In genomic region chr5:54257366-54258118, GRCh38 we compare ENCODE assay signal across 22 cellular contexts. TPM values are rescaled to one million over a fixed set of nuclear protein-coding genes. Genes with fewer than 3 reads are reported as not detected.
DNase-seq lines count a peak whose midpoint lies in the region; ATAC-seq, FAIRE-seq and TF ChIP-seq lines count a peak whose summit lies in the region.
"Had no signal": no experiment of that assay in that cellular context is flagged by ENCODE, and none has a peak within 500 bp of the region (broad histone marks: within the 10 kb centered on the region; RNA-seq: fewer than 3 reads in every experiment).

No MANE protein-coding gene starts in this region.

- H4K20me1 ChIP-seq in K562 (replicated peaks; ENCODE audit: control insufficient read depth, insufficient read depth, low read length), result peaks cover 4% of the 10 kb centered on the region

- DNase-seq in NCI-H1105 treated with DMSO at 0.1 percent for 48 hours (lab: John Stamatoyannopoulos, UW), result peak; percentile 18
- DNase-seq in NCI-H1105 (lab: John Stamatoyannopoulos, UW), result no peak
- DNase-seq in NCI-H2029 (lab: John Stamatoyannopoulos, UW), result peak; percentile 96
- DNase-seq in K562 (ENCODE audit: extremely low read depth in 1 of 4, low spot score in 3 of 4), result no peak
- DNase-seq in renal cortical epithelial cell (ENCODE audit: low read depth), result peak; percentile 85
- no peak for DNase-seq in GF-D8 (lab: John Stamatoyannopoulos, UW)
- DNase-seq: activated CD4-positive, alpha-beta T cell treated with anti-CD3 and anti-CD28 coated beads, Interleukin-2, amount 10 ng/mL, durations not matched to agents 7 days and 5 days; activated naive CD4-positive, alpha-beta T cell treated with anti-CD3 and anti-CD28 coated beads, Interleukin-2, amount 50 U/mL, for 16 hours; effector CD8-positive, alpha-beta T cell; GOT3; Kasumi-1; lower lobe of right lung; NCI-H1436 treated with DMSO at 0.1 percent for 48 hours; posterior cingulate gyrus; RPMI8226; small intestine; SW 1271 had no signal

- H3K9me1 ChIP-seq in K562 (ENCODE audit: control insufficient read depth, insufficient read depth, low read length), result no peaks in the 10 kb centered on the region

- ATAC-seq in K562, result peak; percentile 12; the same call in 2 of the 3 replicates
- no peak for ATAC-seq in GM18520 (IDR thresholded peaks at IDR 0.05; ENCODE audit: unreplicated experiment)
- ATAC-seq in GM21390 (IDR thresholded peaks at IDR 0.05; ENCODE audit: unreplicated experiment), result no peak
- ATAC-seq: GM12878, lower lobe of right lung had no signal

- no peak for FAIRE-seq in K562 (lab: Jason Lieb, UNC)
- FAIRE-seq: GM12878, small intestine had no signal

- peaks cover 100% of the 10 kb centered on the region for H3K79me2 ChIP-seq in K562 (ENCODE audit: control insufficient read depth, insufficient read depth, low read length)

- no peak for TF ChIP-seq POLR2A in K562 (conservative IDR thresholded peaks at IDR 0.05)

- POLR2A ChIA-PET in K562 (lab: Yijun Ruan, JAX), result interaction anchor here (0.7 kb wide), 1 partner anchor 53 kb away, joined by 3 read pairs; the partner anchor contains the start of gene ARL15

- CTCF ChIA-PET in K562 (lab: Yijun Ruan, JAX; ENCODE audit: low intra/inter-chr PET ratio), result no interaction called here

- H3K9ac ChIP-seq in K562 (ENCODE audit: insufficient read depth in 1 of 2, low read depth in 2 of 2, low read length in 2 of 2), result no peak overlapping the region
- H3K9ac ChIP-seq: BLaER1 treated with 17β-estradiol and CSF1 and Interleukin-3, amounts not matched to agents 10 nM and 100 nM had no signal

- 54% methylated on average over 6 of the region's 6 CpGs for WGBS in K562 (ENCODE audit: insufficient coverage, low coverage, missing lambda C conversion rate)

- H3K36me3 ChIP-seq in K562 (ENCODE audit: control insufficient read depth, insufficient read depth, low read length), result peaks cover 2% of the 10 kb centered on the region; the same call in 1 of the 3 replicates
- H3K36me3 ChIP-seq: lower lobe of right lung had no signal

- peaks cover 0 to 30% of the 10 kb centered on the region in 2 experiments; a peak in 3 of 5 replicates for H3K4me1 ChIP-seq in K562 (replicated peaks in 1 of 2; ENCODE audit: control insufficient read depth in 2 of 2, insufficient read depth in 2 of 2, low read length in 2 of 2)

- in situ Hi-C loops in K562 (cut with MboI), result loop anchor here (10.0 kb wide), 1 partner anchor 227 kb away; no protein-coding TSS in a partner anchor

- no peak for TF ChIP-seq EP300 in K562 (IDR thresholded peaks at IDR 0.05; ENCODE audit: low read length)

- H3K4me3 ChIP-seq in K562, result no peak overlapping the region
- H3K4me3 ChIP-seq: BLaER1 treated with 17β-estradiol and CSF1 and Interleukin-3, amounts not matched to agents 10 nM and 100 nM; GM12878; lower lobe of right lung had no signal

- H2AFZ ChIP-seq in K562 (ENCODE audit: low read depth, low read length), result no peak overlapping the region

- H3K27ac ChIP-seq in K562 (ENCODE audit: extremely low read depth, low read depth, low read length), result no peak overlapping the region
- H3K27ac ChIP-seq: 22Rv1; BLaER1 treated with 17β-estradiol and CSF1 and Interleukin-3, amounts not matched to agents 10 nM and 100 nM; lower lobe of right lung had no signal

- no TSS peak for BruUV-seq in K562 (replicated peaks; lab: Mats Ljungman, UMichigan)

- no peaks in the 10 kb centered on the region for H3K27me3 ChIP-seq in K562 (ENCODE audit: control insufficient read depth in 2 of 2, insufficient read depth in 2 of 2, low read length in 2 of 2)
- H3K27me3 ChIP-seq: BLaER1 treated with 17β-estradiol and CSF1 and Interleukin-3, amounts not matched to agents 10 nM and 100 nM had no signal

- no peak overlapping the region for H3K4me2 ChIP-seq in K562 (ENCODE audit: insufficient read depth, low read length)

- no peaks in the 10 kb centered on the region for H3K9me3 ChIP-seq in K562 (replicated peaks; ENCODE audit: control insufficient read depth, insufficient read depth, low read depth, low read length)
- H3K9me3 ChIP-seq: lower lobe of right lung had no signal

- no peak for TF ChIP-seq CTCF in K562 (IDR thresholded peaks at IDR 0.05 in 2 of 3, conservative IDR thresholded peaks at IDR 0.05 in 1 of 3; ENCODE audit: insufficient read depth in 2 of 3, low read depth in 1 of 3, low read length in 3 of 3)

- TF ChIP-seq RAD21 in K562 (CRISPR knock-in tag; conservative IDR thresholded peaks at IDR 0.05 in 1 of 2, IDR thresholded peaks at IDR 0.05 in 1 of 2), result no peak

- intact Hi-C loops in K562 (cut with micrococcal nuclease), result no loop called here

TF ChIP-seq in K562, 482 proteins besides CTCF, POLR2A, EP300 and RAD21 (continues in another document):
- no peak for TF ChIP-seq RNF219 (CRISPR knock-in tag; IDR thresholded peaks at IDR 0.05)
- TF ChIP-seq USF1 (CRISPR knock-in tag; IDR thresholded peaks at IDR 0.05), result no peak
- TF ChIP-seq E2F4 (CRISPR knock-in tag; IDR thresholded peaks at IDR 0.05; ENCODE audit: low read depth), result no peak
- no peak for TF ChIP-seq ZNF280A (IDR thresholded peaks at IDR 0.05; ENCODE audit: low read depth, partially characterized antibody)
- TF ChIP-seq E2F1 (CRISPR knock-in tag; IDR thresholded peaks at IDR 0.05), result no peak

RNA-seq across cellular contexts. Expression of gene ARL15, which starts 52.8 kb away (rescaled TPM):
- 218 and 235 TPM in 2 replicates for total RNA-seq in K562 (2011; cell fraction: chromatin; rRNA removed; ENCODE audit: low replicate concordance)
- 124 and 166 TPM in 2 replicates for total RNA-seq in K562 (2011; cell fraction: nucleolus; rRNA removed)
- total RNA-seq in K562 (2011; cell fraction: nucleoplasm; rRNA removed), result 179 and 212 TPM in 2 replicates
- total RNA-seq in K562 (2014; rRNA removed) (45.9 and 46.7 TPM in 2 replicates), K562 (2014; rRNA removed; fragmentation: Illumina TruSeq; extraction: Trizol) (64.0 and 71.2 TPM in 2 replicates), K562 (2015; rRNA removed; fragmentation: Illumina TruSeq; extraction: Trizol) (40.0 and 46.1 TPM in 2 replicates), K562 (2021) (54.1 and 58.7 TPM in 2 replicates), renal cortical epithelial cell (21.9 and 27.7 TPM in 2 replicates)
- polyA plus RNA-seq in K562 (2011; rRNA removed) (59.5 and 60.1 TPM in 2 replicates), K562 (2014; fragmentation: Illumina TruSeq; extraction: Trizol) (71.8 and 80.4 TPM in 2 replicates), K562 (2014; fragmentation: Nextera tagmentation; extraction: Ambion mirVana) (10 to 100 TPM; 18.5 to 22.4 TPM), K562 (2014; rRNA removed) (57.0 and 60.0 TPM in 2 replicates)
- 24.8 and 46.7 TPM in 2 replicates for polyA plus RNA-seq in K562 (2011; cell fraction: cytosol; rRNA removed)
- 29.3 and 46.0 TPM in 2 replicates for polyA plus RNA-seq in K562 (2011; cell fraction: nucleus; rRNA removed)
- polyA plus RNA-seq in K562 (2012), result 45.4 and 47.0 TPM in 2 replicates
- polyA minus RNA-seq in K562 (2011; rRNA and poly(A)+ RNA removed), result 135 and 180 TPM in 2 replicates
- 39.2 and 48.3 TPM in 2 replicates for polyA minus RNA-seq in K562 (2011; cell fraction: cytosol; rRNA and poly(A)+ RNA removed)
- polyA minus RNA-seq in K562 (2011; cell fraction: nucleus; rRNA and poly(A)+ RNA removed), result 201 and 315 TPM in 2 replicates

Comparison
In these comparisons a context has a peak if more than half of its experiments do, and no peak if none do; other contexts are left out.
1. DNase-seq: peak in NCI-H1105 treated with DMSO at 0.1 percent for 48 hours (single experiment), NCI-H2029 (single experiment) and renal cortical epithelial cell (single experiment); none in NCI-H1105 (single experiment), K562 (0 of 4) and GF-D8 (single experiment).